Comparison of ENCODE assay signal across 14 cellular contexts in the genomic region with DNA sequence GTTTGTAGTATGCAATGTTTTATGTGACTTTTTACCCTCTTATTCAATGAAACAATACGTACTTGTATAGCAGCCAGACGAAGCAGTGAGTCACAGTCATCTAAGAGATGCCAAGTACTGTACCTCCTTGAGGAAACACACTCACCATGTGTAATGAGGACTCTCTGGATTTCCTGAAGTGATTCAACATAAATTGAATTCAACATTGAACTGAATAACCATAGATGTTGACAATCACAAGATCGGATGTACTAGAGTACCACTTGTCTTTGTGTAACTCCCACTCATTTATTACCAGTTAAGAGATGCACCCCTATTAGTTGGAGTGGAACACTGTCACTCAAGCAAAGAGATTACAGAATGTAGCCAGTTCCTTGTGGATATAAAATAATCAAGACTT.
DNase-seq lines count a peak whose midpoint lies in the region; ATAC-seq, FAIRE-seq and TF ChIP-seq lines count a peak whose summit lies in the region.
"Had no signal": no experiment of that assay in that cellular context is flagged by ENCODE, and none has a peak within 500 bp of the region (broad histone marks: within the 10 kb centered on the region; RNA-seq: fewer than 3 reads in every experiment).

No MANE protein-coding gene starts in this region.

- in situ Hi-C loops in brain microvascular endothelial cell (cut with HindIII; ENCODE audit: low pct_ligation_motif_present, low sequenced_read_pairs), result no loop called here

- H3K9ac ChIP-seq in MM.1S (ENCODE audit: low read length), result no peak overlapping the region

- no peaks in the 10 kb centered on the region for H3K27me3 ChIP-seq in brain microvascular endothelial cell (replicated peaks)
- no peaks in the 10 kb centered on the region for H3K27me3 ChIP-seq in MM.1S (replicated peaks; ENCODE audit: insufficient read depth, low read length)

- H2AFZ ChIP-seq in MM.1S (ENCODE audit: low read length), result no peak overlapping the region

- DNase-seq in HS-27A (ENCODE audit: low read depth) (peak; percentile 89), brain microvascular endothelial cell (peak; percentile 99), kidney tubule cell (ENCODE audit: low spot score) (peak; percentile 99), MM.1S (no peak), GM19240 (ENCODE audit: insufficient read length, low spot score) (no peak)
- DNase-seq: activated T-cell treated with anti-CD3 and anti-CD28 coated beads, Interleukin-2, amount 50 U/mL, for 48 hours; natural killer cell; NCI-H1092 treated with DMSO at 0.1 percent for 48 hours had no signal

- H3K4me3 ChIP-seq in brain microvascular endothelial cell (ENCODE audit: low read depth, low read length) (no peak overlapping the region), MM.1S (ENCODE audit: low read length) (no peak overlapping the region)
- H3K4me3 ChIP-seq: SK-N-MC had no signal

- FAIRE-seq in A204.1 (lab: Jason Lieb, UNC), result peak; percentile 97
- FAIRE-seq: GM18507 had no signal

- H3K9me3 ChIP-seq in MM.1S (replicated peaks; ENCODE audit: insufficient read depth, low read length), result no peaks in the 10 kb centered on the region

- no peaks in the 10 kb centered on the region for H3F3A ChIP-seq in MM.1S (ENCODE audit: insufficient read depth, low read length)

- no peak overlapping the region for H3K4me2 ChIP-seq in MM.1S (ENCODE audit: low read depth, low read length)

- TF ChIP-seq CTCF in brain microvascular endothelial cell (IDR thresholded peaks at IDR 0.05; ENCODE audit: low read depth, low read length, missing control alignments) (no peak), MM.1S (IDR thresholded peaks at IDR 0.05; ENCODE audit: low read length) (no peak)

- no peaks in the 10 kb centered on the region for H3K4me1 ChIP-seq in MM.1S (ENCODE audit: low read length)

- ATAC-seq in HG03457 (IDR thresholded peaks at IDR 0.05; ENCODE audit: unreplicated experiment) (no peak), GM19467 (IDR thresholded peaks at IDR 0.05; ENCODE audit: unreplicated experiment) (no peak)
- ATAC-seq: natural killer cell had no signal

- H3K79me2 ChIP-seq in MM.1S (ENCODE audit: low read length), result no peaks in the 10 kb centered on the region

- H3K36me3 ChIP-seq in brain microvascular endothelial cell (replicated peaks) (no peaks in the 10 kb centered on the region), MM.1S (replicated peaks; ENCODE audit: insufficient read depth, low read length) (no peaks in the 10 kb centered on the region)

- H4K20me1 ChIP-seq in MM.1S (ENCODE audit: insufficient read depth, low read length), result no peaks in the 10 kb centered on the region

- H3K27ac ChIP-seq in brain microvascular endothelial cell (peak overlapping the region; percentile 91), MM.1S (ENCODE audit: low read length) (no peak overlapping the region)
- H3K27ac ChIP-seq: C4-2B, SK-N-MC had no signal

- no peaks in the 10 kb centered on the region for H3K9me2 ChIP-seq in MM.1S (replicated peaks; ENCODE audit: insufficient read depth, low read length)

Comparison
In these comparisons a context has a peak if more than half of its experiments do, and no peak if none do; other contexts are left out.
1. DNase-seq: peak in HS-27A (single experiment), brain microvascular endothelial cell (single experiment) and kidney tubule cell (single experiment); none in MM.1S (single experiment) and GM19240 (single experiment).